Comparison of ENCODE assay signal across 1 cellular context in genomic region chr15:40104865-40105516, GRCh38.
A peak's percentile ranks its signal among the peaks of the same experiment; 100 is the strongest.
TF ChIP-seq lines count a peak whose summit lies in the region.

No MANE protein-coding gene starts in this region.

TF ChIP-seq in HepG2, 621 proteins besides CTCF, POLR2A, EP300 and RAD21 (continued from another document and continues in another):
- no peak for TF ChIP-seq ZBTB2 (CRISPR knock-in tag; IDR thresholded peaks at IDR 0.05; ENCODE audit: low read depth)
- TF ChIP-seq ZNF629 (CRISPR knock-in tag; conservative IDR thresholded peaks at IDR 0.05) = no peak
- TF ChIP-seq TEAD3 (CRISPR knock-in tag; optimal IDR thresholded peaks at IDR 0.05; ENCODE audit: borderline replicate concordance) = peak; percentile 11
- TF ChIP-seq IRF2 (CRISPR knock-in tag; IDR thresholded peaks at IDR 0.05) = no peak
- TF ChIP-seq ZNF672 (CRISPR knock-in tag; IDR thresholded peaks at IDR 0.05) = no peak
- TF ChIP-seq XRCC5 (optimal IDR thresholded peaks at IDR 0.05; ENCODE audit: low read length) = peak; percentile 75
- TF ChIP-seq XBP1 (CRISPR knock-in tag; IDR thresholded peaks at IDR 0.05) = no peak
- TF ChIP-seq ZSCAN21 (CRISPR knock-in tag; IDR thresholded peaks at IDR 0.05; ENCODE audit: borderline replicate concordance) = peak; percentile 55; the same call in 1 of the 2 replicates
- peak; percentile 43; the same call in 1 of the 2 replicates for TF ChIP-seq ERF (CRISPR knock-in tag; IDR thresholded peaks at IDR 0.05)
- TF ChIP-seq PITX1 (CRISPR knock-in tag; IDR thresholded peaks at IDR 0.05) = peak; percentile 52; the same call in 1 of the 2 replicates
- no peak for TF ChIP-seq ZNF749 (CRISPR knock-in tag; IDR thresholded peaks at IDR 0.05; ENCODE audit: borderline replicate concordance)
- TF ChIP-seq ZNF335 (CRISPR knock-in tag; IDR thresholded peaks at IDR 0.05) = peak; percentile 31; the same call in 1 of the 2 replicates
- 0 out of 2 replicates have a peak, but pooled peaks have one; percentile 39 for TF ChIP-seq GABPB1 (CRISPR knock-in tag; IDR thresholded peaks at IDR 0.05)
- TF ChIP-seq KLF16 (CRISPR knock-in tag; IDR thresholded peaks at IDR 0.05) = peak in 1 of 2 experiments; percentile 52; a peak in 1 of 4 replicates
- TF ChIP-seq SRY (CRISPR knock-in tag; IDR thresholded peaks at IDR 0.05) = 0 out of 2 replicates have a peak, but pooled peaks have one; percentile 59
- TF ChIP-seq ZBTB7B (CRISPR knock-in tag; IDR thresholded peaks at IDR 0.05) = 0 out of 2 replicates have a peak, but pooled peaks have one; percentile 26
- peak; percentile 38; the same call in 1 of the 2 replicates for TF ChIP-seq THAP11 (CRISPR knock-in tag; IDR thresholded peaks at IDR 0.05)
- 0 out of 2 replicates have a peak, but pooled peaks have one; percentile 64 for TF ChIP-seq SETDB1 (CRISPR knock-in tag; IDR thresholded peaks at IDR 0.05; ENCODE audit: borderline replicate concordance)
- peak; percentile 57; the same call in 1 of the 2 replicates for TF ChIP-seq MAX (IDR thresholded peaks at IDR 0.05)
- TF ChIP-seq KDM2A (CRISPR knock-in tag; IDR thresholded peaks at IDR 0.05; ENCODE audit: borderline replicate concordance, low read depth) = 0 out of 2 replicates have a peak, but pooled peaks have one; percentile 24
- peak; percentile 75 for TF ChIP-seq ZNF687 (CRISPR knock-in tag; IDR thresholded peaks at IDR 0.05)
- TF ChIP-seq SMC3 (IDR thresholded peaks at IDR 0.05; ENCODE audit: low read length) = peak; percentile 34; the same call in 1 of the 2 replicates
- no peak for TF ChIP-seq SOX6 (IDR thresholded peaks at IDR 0.05)
- 0 out of 2 replicates have a peak, but pooled peaks have one; percentile 26 for TF ChIP-seq SOX6 (CRISPR knock-in tag; IDR thresholded peaks at IDR 0.05)
- TF ChIP-seq SAP130 (CRISPR knock-in tag; IDR thresholded peaks at IDR 0.05; ENCODE audit: low read depth) = 0 out of 2 replicates have a peak, but pooled peaks have one; percentile 28
- no peak for TF ChIP-seq MZF1 (CRISPR knock-in tag; IDR thresholded peaks at IDR 0.05; ENCODE audit: borderline replicate concordance)
- TF ChIP-seq, protein P1, sequence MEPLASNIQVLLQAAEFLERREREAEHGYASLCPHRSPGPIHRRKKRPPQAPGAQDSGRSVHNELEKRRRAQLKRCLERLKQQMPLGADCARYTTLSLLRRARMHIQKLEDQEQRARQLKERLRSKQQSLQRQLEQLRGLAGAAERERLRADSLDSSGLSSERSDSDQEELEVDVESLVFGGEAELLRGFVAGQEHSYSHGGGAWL (CRISPR knock-in tag; IDR thresholded peaks at IDR 0.05) = peak; percentile 29; the same call in 1 of the 2 replicates
- TF ChIP-seq ZNF432 (CRISPR knock-in tag; IDR thresholded peaks at IDR 0.05; ENCODE audit: borderline replicate concordance) = no peak
- no peak for TF ChIP-seq SOX13 (IDR thresholded peaks at IDR 0.05)
- 0 out of 4 replicates have a peak, but pooled peaks of 1 of the 2 experiments have one; percentile 39 for TF ChIP-seq SOX13 (CRISPR knock-in tag; conservative IDR thresholded peaks at IDR 0.05 in 1 of 2, IDR thresholded peaks at IDR 0.05 in 1 of 2)
- TF ChIP-seq ASH2L (IDR thresholded peaks at IDR 0.05; ENCODE audit: insufficient read length, low read depth, low read length) = peak; percentile 43
- no peak for TF ChIP-seq DRAP1 (CRISPR knock-in tag; IDR thresholded peaks at IDR 0.05)
- peak; percentile 35; the same call in 1 of the 2 replicates for TF ChIP-seq ZNF501 (CRISPR knock-in tag; IDR thresholded peaks at IDR 0.05)
- TF ChIP-seq CBX5 (CRISPR knock-in tag; IDR thresholded peaks at IDR 0.05; ENCODE audit: borderline replicate concordance) = 0 out of 2 replicates have a peak, but pooled peaks have one; percentile 6
- no peak for TF ChIP-seq NFATC3 (CRISPR knock-in tag; IDR thresholded peaks at IDR 0.05)
- 0 out of 2 replicates have a peak, but pooled peaks have one; percentile 56 for TF ChIP-seq ZNF430 (CRISPR knock-in tag; IDR thresholded peaks at IDR 0.05)
- TF ChIP-seq, protein P2, sequence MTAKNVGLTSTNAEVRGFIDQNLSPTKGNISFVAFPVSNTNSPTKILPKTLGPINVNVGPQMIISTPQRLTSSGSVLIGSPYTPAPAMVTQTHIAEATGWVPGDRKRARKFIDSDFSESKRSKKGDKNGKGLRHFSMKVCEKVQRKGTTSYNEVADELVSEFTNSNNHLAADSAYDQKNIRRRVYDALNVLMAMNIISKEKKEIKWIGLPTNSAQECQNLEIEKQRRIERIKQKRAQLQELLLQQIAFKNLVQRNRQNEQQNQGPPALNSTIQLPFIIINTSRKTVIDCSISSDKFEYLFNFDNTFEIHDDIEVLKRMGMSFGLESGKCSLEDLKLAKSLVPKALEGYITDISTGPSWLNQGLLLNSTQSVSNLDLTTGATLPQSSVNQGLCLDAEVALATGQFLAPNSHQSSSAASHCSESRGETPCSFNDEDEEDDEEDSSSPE (CRISPR knock-in tag; IDR thresholded peaks at IDR 0.05) = peak; percentile 82
- TF ChIP-seq, protein P3, sequence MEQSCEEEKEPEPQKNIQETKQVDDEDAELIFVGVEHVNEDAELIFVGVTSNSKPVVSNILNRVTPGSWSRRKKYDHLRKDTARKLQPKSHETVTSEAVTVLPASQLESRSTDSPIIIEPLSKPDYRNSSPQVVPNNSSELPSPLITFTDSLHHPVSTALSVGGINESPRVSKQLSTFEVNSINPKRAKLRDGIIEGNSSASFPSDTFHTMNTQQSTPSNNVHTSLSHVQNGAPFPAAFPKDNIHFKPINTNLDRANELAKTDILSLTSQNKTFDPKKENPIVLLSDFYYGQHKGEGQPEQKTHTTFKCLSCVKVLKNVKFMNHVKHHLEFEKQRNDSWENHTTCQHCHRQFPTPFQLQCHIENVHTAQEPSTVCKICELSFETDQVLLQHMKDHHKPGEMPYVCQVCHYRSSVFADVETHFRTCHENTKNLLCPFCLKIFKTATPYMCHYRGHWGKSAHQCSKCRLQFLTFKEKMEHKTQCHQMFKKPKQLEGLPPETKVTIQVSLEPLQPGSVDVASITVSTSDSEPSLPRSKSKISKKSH (CRISPR knock-in tag; IDR thresholded peaks at IDR 0.05; ENCODE audit: borderline replicate concordance) = 0 out of 2 replicates have a peak, but pooled peaks have one; percentile 52
- no peak for TF ChIP-seq ZBTB34 (CRISPR knock-in tag; IDR thresholded peaks at IDR 0.05)
- peak; percentile 66; the same call in 1 of the 2 replicates for TF ChIP-seq TFDP1 (CRISPR knock-in tag; IDR thresholded peaks at IDR 0.05; ENCODE audit: borderline replicate concordance)
- TF ChIP-seq ZNF460 (CRISPR knock-in tag; IDR thresholded peaks at IDR 0.05; ENCODE audit: borderline replicate concordance) = no peak
- 0 out of 2 replicates have a peak, but pooled peaks have one; percentile 35 for TF ChIP-seq E2F1 (CRISPR knock-in tag; IDR thresholded peaks at IDR 0.05)
- TF ChIP-seq STAG1 (CRISPR knock-in tag; IDR thresholded peaks at IDR 0.05) = peak; percentile 55
- no peak for TF ChIP-seq ZNF737 (CRISPR knock-in tag; IDR thresholded peaks at IDR 0.05; ENCODE audit: borderline replicate concordance)
- TF ChIP-seq ZBED4 (CRISPR knock-in tag; IDR thresholded peaks at IDR 0.05; ENCODE audit: borderline replicate concordance) = 0 out of 2 replicates have a peak, but pooled peaks have one; percentile 25
- TF ChIP-seq MAZ (IDR thresholded peaks at IDR 0.05; ENCODE audit: borderline replicate concordance, low read depth, low read length) = 0 out of 2 replicates have a peak, but pooled peaks have one; percentile 40
- TF ChIP-seq MAZ (CRISPR knock-in tag; IDR thresholded peaks at IDR 0.05; ENCODE audit: low read depth) = no peak
